8 cellular contexts compared by ENCODE assay signal in genomic region chr13:29758591-29759114, GRCh38.
DNase-seq lines count a peak whose midpoint lies in the region; ATAC-seq, FAIRE-seq and TF ChIP-seq lines count a peak whose summit lies in the region.

No MANE protein-coding gene starts in this region.

- FAIRE-seq in pancreas (lab: Jason Lieb, UNC) = no peak

- ATAC-seq in HG02588 (IDR thresholded peaks at IDR 0.05; ENCODE audit: unreplicated experiment) (peak; percentile 98), pancreas (peak in 3 of 4 donors; percentile 49 to 75 (median 65))

- DNase-seq in GM12865 (ENCODE audit: low read depth) (peak; percentile 89), MV-4-11 (lab: John Stamatoyannopoulos, UW) (peak; percentile 99), pancreas (peak in 1 of 6 donors; percentile 44), NCI-H2227 treated with DMSO at 0.1 percent for 48 hours (lab: John Stamatoyannopoulos, UW) (no peak), DMS114 treated with DMSO at 0.1 percent for 48 hours (lab: John Stamatoyannopoulos, UW; ENCODE audit: unreplicated experiment) (no peak), middle frontal gyrus (ENCODE audit: extremely low spot score, low spot score) (no peak)
- DNase-seq in activated T-cell treated with anti-CD3 and anti-CD28 coated beads, Interleukin-2, amount 50 U/mL, for 1 hour = peak; percentile 54

- TF ChIP-seq CTCF in GM12865 (IDR thresholded peaks at IDR 0.05; ENCODE audit: insufficient read depth, low read depth, low read length, missing control alignments) = no peak
- no peak for TF ChIP-seq CTCF in pancreas (IDR thresholded peaks at IDR 0.05)

- no peaks in the 10 kb centered on the region for H3K36me3 ChIP-seq in pancreas

- H3K9me3 ChIP-seq in pancreas = no peaks in the 10 kb centered on the region

- intact Hi-C loops in pancreas (cut with DNase I) = no loop called here

- 58 to 64% methylated on average over 8 of the region's 8 CpGs for WGBS in pancreas, 2 donors

- no peaks in the 10 kb centered on the region for H3K27me3 ChIP-seq in pancreas

- H3K27ac ChIP-seq in pancreas = no peak overlapping the region

- no peaks in the 10 kb centered on the region for H3K4me1 ChIP-seq in pancreas

- peak overlapping the region; percentile 26 for H3K4me3 ChIP-seq in GM12865 (ENCODE audit: low read depth, low read length)
- H3K4me3 ChIP-seq in pancreas = no peak overlapping the region

Comparison
In these comparisons a context has a peak if more than half of its experiments do, and no peak if none do; other contexts are left out.
1. DNase-seq: peak in GM12865 (single experiment), MV-4-11 (single experiment) and activated T-cell treated with anti-CD3 and anti-CD28 coated beads, Interleukin-2, amount 50 U/mL, for 1 hour (single experiment); none in NCI-H2227 treated with DMSO at 0.1 percent for 48 hours (single experiment), DMS114 treated with DMSO at 0.1 percent for 48 hours (single experiment) and middle frontal gyrus (single experiment).